ENCODE assay signal across 21 cellular contexts in genomic region chr4:47374477-47374876, GRCh38.
DNase-seq lines count a peak whose midpoint lies in the region; ATAC-seq and TF ChIP-seq lines count a peak whose summit lies in the region.
"Had no signal": no experiment of that assay in that cellular context is flagged by ENCODE, and none has a peak within 500 bp of the region (broad histone marks: within the 10 kb centered on the region; RNA-seq: fewer than 3 reads in every experiment).

No MANE protein-coding gene starts in this region.

- H3K4me1 Mint-ChIP-seq in mesothelial cell of epicardium = no peaks in the 10 kb centered on the region
- H3K4me1 Mint-ChIP-seq: activated B cell treated with CpG ODN at 0.5 μM for 24 hours; activated naive CD4-positive, alpha-beta T cell treated with anti-CD3 and anti-CD28 coated beads, Interleukin-2, amount 50 U/mL, for 24 hours; brain; naive B cell had no signal

- TF ChIP-seq CTCF in foreskin fibroblast (IDR thresholded peaks at IDR 0.05; ENCODE audit: low read depth, low read length) (no peak), mesothelial cell of epicardium (IDR thresholded peaks at IDR 0.05; ENCODE audit: unreplicated experiment) (no peak)

- CTCF ChIA-PET in HEK293T (lab: Yijun Ruan, JAX) = no interaction called here

- H3K27ac Mint-ChIP-seq in mesothelial cell of epicardium = no peak overlapping the region
- H3K27ac Mint-ChIP-seq: activated B cell treated with CpG ODN at 0.5 μM for 24 hours; activated CD8-positive, alpha-beta T cell treated with anti-CD3 and anti-CD28 coated beads for 36 hours; activated naive CD4-positive, alpha-beta T cell treated with anti-CD3 and anti-CD28 coated beads, Interleukin-2, amount 50 U/mL, for 24 hours; brain; naive B cell had no signal

- H3K4me3 ChIP-seq in foreskin fibroblast (ENCODE audit: low read depth in 1 of 2, low read length in 2 of 2) = no peak overlapping the region
- H3K4me3 ChIP-seq: ovary, suprapubic skin had no signal

- DNase-seq in HEK293T (ENCODE audit: extremely low spot score) (no peak), RKO (ENCODE audit: low spot score) (peak; percentile 31), foreskin fibroblast (peak; percentile 35 to 87), DMS53 (lab: John Stamatoyannopoulos, UW) (no peak), mesothelial cell of epicardium (ENCODE audit: low spot score in 2 of 2, unreplicated experiment in 2 of 2) (no peak)
- DNase-seq: activated B cell treated with CpG ODN at 0.5 μM for 24 hours; activated CD8-positive, alpha-beta T cell treated with anti-CD3 and anti-CD28 coated beads for 36 hours; activated T-cell treated with anti-CD3 and anti-CD28 coated beads, Interleukin-2, amount 50 U/mL, for 48 hours; glutamatergic neuron; naive B cell; NCI-H1092 treated with DMSO at 0.1 percent for 48 hours; NCI-H2107; NCI-H526; ovary; SHP77 treated with DMSO at 0.1 percent for 48 hours; stimulated activated CD4-positive, alpha-beta T cell treated with anti-CD3 and anti-CD28 coated beads, Interleukin-2, amount 100 ng/mL, for 48 hours had no signal

- H3K36me3 Mint-ChIP-seq in mesothelial cell of epicardium = no peaks in the 10 kb centered on the region
- H3K36me3 Mint-ChIP-seq: activated naive CD4-positive, alpha-beta T cell treated with anti-CD3 and anti-CD28 coated beads, Interleukin-2, amount 50 U/mL, for 24 hours; brain; naive B cell had no signal

- no peak overlapping the region for H3K4me3 Mint-ChIP-seq in mesothelial cell of epicardium
- H3K4me3 Mint-ChIP-seq: activated B cell treated with CpG ODN at 0.5 μM for 24 hours; activated CD8-positive, alpha-beta T cell treated with anti-CD3 and anti-CD28 coated beads for 36 hours; activated naive CD4-positive, alpha-beta T cell treated with anti-CD3 and anti-CD28 coated beads, Interleukin-2, amount 50 U/mL, for 24 hours; brain; naive B cell had no signal

- POLR2A ChIA-PET in HEK293T (lab: Yijun Ruan, JAX) = no interaction called here

- peaks cover 16% of the 10 kb centered on the region for H3K9me3 Mint-ChIP-seq in mesothelial cell of epicardium
- H3K9me3 Mint-ChIP-seq: activated B cell treated with CpG ODN at 0.5 μM for 24 hours; activated naive CD4-positive, alpha-beta T cell treated with anti-CD3 and anti-CD28 coated beads, Interleukin-2, amount 50 U/mL, for 24 hours had no signal

- no peaks in the 10 kb centered on the region for H3K27me3 Mint-ChIP-seq in mesothelial cell of epicardium (ENCODE audit: low read depth)

- ATAC-seq in GM18873 (IDR thresholded peaks at IDR 0.05; ENCODE audit: low FRiP score, unreplicated experiment) (no peak), HG02970 (IDR thresholded peaks at IDR 0.05; ENCODE audit: low FRiP score, unreplicated experiment) (no peak)
- ATAC-seq: activated CD8-positive, alpha-beta T cell treated with anti-CD3 and anti-CD28 coated beads for 36 hours had no signal

TF ChIP-seq in HEK293T, 16 proteins besides CTCF, POLR2A, EP300 and RAD21:
- TF ChIP-seq HDGF (IDR thresholded peaks at IDR 0.05; ENCODE audit: borderline replicate concordance) (no peak), PKNOX1 (IDR thresholded peaks at IDR 0.05) (peak; percentile 57), LEF1 (IDR thresholded peaks at IDR 0.05; ENCODE audit: borderline replicate concordance) (no peak), FOXM1 (IDR thresholded peaks at IDR 0.05; ENCODE audit: borderline replicate concordance) (no peak), ARNT (IDR thresholded peaks at IDR 0.05) (no peak), TARDBP (IDR thresholded peaks at IDR 0.05) (no peak)

Comparison
In these comparisons a context has a peak if more than half of its experiments do, and no peak if none do; other contexts are left out.
1. DNase-seq: peak in RKO (single experiment) and foreskin fibroblast (2 of 2); none in HEK293T (single experiment), DMS53 (single experiment) and mesothelial cell of epicardium (0 of 2).